Comparison of ENCODE assay signal across 1 cellular context in genomic region chr7:29291723-29292591, GRCh38.
TF ChIP-seq lines count a peak whose summit lies in the region.

No MANE protein-coding gene starts in this region.

TF ChIP-seq in HepG2, 621 proteins besides CTCF, POLR2A, EP300 and RAD21 (continued from another document and continues in another):
- TF ChIP-seq HNF1A (IDR thresholded peaks at IDR 0.05; ENCODE audit: low read depth) (peak; percentile 95), HNF1A (CRISPR knock-in tag; IDR thresholded peaks at IDR 0.05; ENCODE audit: borderline replicate concordance) (peak; percentile 90; the same call in 1 of the 2 replicates), CENPX (CRISPR knock-in tag; IDR thresholded peaks at IDR 0.05) (no peak), ZFP91 (CRISPR knock-in tag; IDR thresholded peaks at IDR 0.05; ENCODE audit: borderline replicate concordance) (no peak), ZFYVE20 (CRISPR knock-in tag; IDR thresholded peaks at IDR 0.05; ENCODE audit: borderline replicate concordance, low read depth) (no peak), TIGD3 (CRISPR knock-in tag; IDR thresholded peaks at IDR 0.05; ENCODE audit: borderline replicate concordance) (no peak), ZNF556 (CRISPR knock-in tag; IDR thresholded peaks at IDR 0.05; ENCODE audit: borderline replicate concordance) (no peak), DZIP1 (CRISPR knock-in tag; IDR thresholded peaks at IDR 0.05) (no peak), MLXIP (CRISPR knock-in tag; IDR thresholded peaks at IDR 0.05; ENCODE audit: borderline replicate concordance) (no peak), ZNF639 (CRISPR knock-in tag; conservative IDR thresholded peaks at IDR 0.05) (no peak), MXD1 (CRISPR knock-in tag; IDR thresholded peaks at IDR 0.05) (no peak), KLF6 (CRISPR knock-in tag; IDR thresholded peaks at IDR 0.05) (no peak), ZNF335 (CRISPR knock-in tag; IDR thresholded peaks at IDR 0.05) (no peak), MED13 (CRISPR knock-in tag; IDR thresholded peaks at IDR 0.05) (0 out of 2 replicates have a peak, but pooled peaks have one; percentile 29), RBFOX2 (IDR thresholded peaks at IDR 0.05; ENCODE audit: low read depth, low read length) (no peak), RARG (CRISPR knock-in tag; IDR thresholded peaks at IDR 0.05; ENCODE audit: low read depth) (no peak), TCF7L2 (IDR thresholded peaks at IDR 0.05; ENCODE audit: low read depth, low read length) (peak; percentile 65), BRCA1 (CRISPR knock-in tag; IDR thresholded peaks at IDR 0.05) (no peak), ETV6 (CRISPR knock-in tag; conservative IDR thresholded peaks at IDR 0.05) (no peak), HNRNPK (IDR thresholded peaks at IDR 0.05; ENCODE audit: low read depth, low read length, poor library complexity, severe bottlenecking) (no peak), ZNF609 (CRISPR knock-in tag; IDR thresholded peaks at IDR 0.05; ENCODE audit: borderline replicate concordance) (peak; percentile 20; the same call in 1 of the 2 replicates), PRDM10 (CRISPR knock-in tag; IDR thresholded peaks at IDR 0.05; ENCODE audit: low read depth) (no peak), ZNF414 (CRISPR knock-in tag; IDR thresholded peaks at IDR 0.05) (no peak), SALL2 (CRISPR knock-in tag; IDR thresholded peaks at IDR 0.05) (no peak), NCOA1 (CRISPR knock-in tag; IDR thresholded peaks at IDR 0.05) (no peak), U2AF1 (optimal IDR thresholded peaks at IDR 0.05; ENCODE audit: low read depth, low read length) (no peak)
